In genomic region chr3:80283783-80284182, GRCh38 we compare ENCODE assay signal across 33 cellular contexts.
"Had no signal": no experiment of that assay in that cellular context is flagged by ENCODE, and none has a peak within 500 bp of the region (broad histone marks: within the 10 kb centered on the region; RNA-seq: fewer than 3 reads in every experiment).

No MANE protein-coding gene starts in this region.

- H3K4me1 ChIP-seq: adrenal gland, body of pancreas, breast epithelium had no signal

- H3K27me3 ChIP-seq: adrenal gland, body of pancreas, brain microvascular endothelial cell, breast epithelium had no signal

- H3K4me3 ChIP-seq: adrenal gland, body of pancreas, breast epithelium had no signal

- H3K27ac ChIP-seq: adrenal gland, body of pancreas, brain microvascular endothelial cell, breast epithelium, VCaP had no signal

- DNase-seq: activated B cell treated with CpG ODN at 0.5 μM for 24 hours; activated CD4-positive, alpha-beta memory T cell treated with anti-CD3 and anti-CD28 coated beads for 36 hours; activated CD4-positive, alpha-beta T cell treated with anti-CD3 and anti-CD28 coated beads for 4 hours; activated CD4-positive, alpha-beta T cell treated with anti-CD3 and anti-CD28 coated beads, Interleukin-2, amount 10 ng/mL, durations not matched to agents 24 days and 14 days; activated CD4-positive, alpha-beta T cell treated with anti-CD3 and anti-CD28 coated beads, Interleukin-2, amount 50 U/mL, for 1 hour; activated CD4-positive, alpha-beta T cell treated with anti-CD3 and anti-CD28 coated beads, Interleukin-2, amount 50 U/mL, for 4 hours; activated CD4-positive, CD25-positive, alpha-beta regulatory T cell treated with anti-CD3 and anti-CD28 coated beads, Interleukin-2, amount 50 U/mL, for 72 hours; activated CD8-positive, alpha-beta memory T cell treated with anti-CD3 and anti-CD28 coated beads, Interleukin-2, amount 50 U/mL, for 4 hours; activated CD8-positive, alpha-beta T cell treated with anti-CD3 and anti-CD28 coated beads for 36 hours; activated effector memory CD4-positive, alpha-beta T cell treated with anti-CD3 and anti-CD28 coated beads, Interleukin-2, amount 50 U/mL, for 16 hours; activated gamma-delta T cell treated with Interleukin-2 at 50 U/mL for 16 hours; activated naive CD4-positive, alpha-beta T cell; activated naive CD4-positive, alpha-beta T cell treated with anti-CD3 and anti-CD28 coated beads for 36 hours; activated naive CD4-positive, alpha-beta T cell treated with anti-CD3 and anti-CD28 coated beads, Interleukin-2, amount 50 U/mL, for 16 hours; activated naive CD8-positive, alpha-beta T cell treated with anti-CD3 and anti-CD28 coated beads for 36 hours; activated T-cell treated with anti-CD3 and anti-CD28 coated beads for 4 hours; activated T-cell treated with anti-CD3 and anti-CD28 coated beads, Interleukin-2, amount 50 U/mL, for 1 hour; activated T-cell treated with anti-CD3 and anti-CD28 coated beads, Interleukin-2, amount 50 U/mL, for 4 hours; activated T-cell treated with anti-CD3 and anti-CD28 coated beads, Interleukin-2, amount 50 U/mL, for 72 hours; adrenal gland; amniotic stem cell; aorta; body of pancreas; brain microvascular endothelial cell; central memory CD4-positive, alpha-beta T cell; T-helper 2 cell; T-helper 9 cell had no signal

- ATAC-seq: activated CD8-positive, alpha-beta T cell treated with anti-CD3 and anti-CD28 coated beads for 36 hours; activated naive CD4-positive, alpha-beta T cell treated with anti-CD3 and anti-CD28 coated beads, Interleukin-2, amount 50 U/mL, for 72 hours; activated T-cell treated with anti-CD3 and anti-CD28 coated beads, Interleukin-2, amount 50 U/mL, for 4 hours; activated T-cell treated with anti-CD3 and anti-CD28 coated beads, Interleukin-2, amount 50 U/mL, for 72 hours; activated T-helper 17 cell treated with anti-CD3 and anti-CD28 coated beads, Interleukin-2, amount 50 U/mL, for 72 hours; body of pancreas had no signal

- H3K36me3 ChIP-seq: adrenal gland, brain microvascular endothelial cell, breast epithelium had no signal

- H3K9me3 ChIP-seq: adrenal gland, body of pancreas, breast epithelium had no signal

- FAIRE-seq: astrocyte, TTC549 had no signal
